Comparison of ENCODE assay signal across 20 cellular contexts in the genomic region with DNA sequence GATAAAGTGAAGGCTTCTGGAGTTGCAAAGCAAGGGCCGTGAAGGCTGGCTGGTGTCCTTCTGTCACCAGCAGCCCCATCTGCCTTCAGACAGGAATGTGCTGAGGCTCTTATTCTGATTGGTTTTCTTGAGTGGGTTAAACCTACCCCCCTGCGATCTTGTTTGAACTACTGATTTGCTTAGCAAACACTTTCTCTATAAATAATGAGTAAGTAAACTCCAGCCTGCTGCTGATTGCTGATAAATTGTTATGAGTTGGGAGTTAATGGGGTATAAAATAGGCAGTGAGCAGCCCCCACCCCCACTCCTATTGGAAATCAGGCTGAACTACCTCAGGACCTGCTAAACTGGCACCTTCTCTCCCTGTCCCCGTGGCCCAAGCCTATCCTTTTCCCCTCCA.
A peak's percentile ranks its signal among the peaks of the same experiment; 100 is the strongest.
DNase-seq lines count a peak whose midpoint lies in the region; ATAC-seq and TF ChIP-seq lines count a peak whose summit lies in the region.
"Had no signal": no experiment of that assay in that cellular context is flagged by ENCODE, and none has a peak within 500 bp of the region (broad histone marks: within the 10 kb centered on the region; RNA-seq: fewer than 3 reads in every experiment).

No MANE protein-coding gene starts in this region.

- H3K18ac ChIP-seq in neuronal stem cell (ENCODE audit: low read length): no peak overlapping the region

- DNase-seq in COR-L47 (lab: John Stamatoyannopoulos, UW) (peak; percentile 88), LNCaP clone FGC (ENCODE audit: low read depth) (peak; percentile 94), NCI-H510A (lab: John Stamatoyannopoulos, UW) (peak; percentile 54), glutamatergic neuron (peak; percentile 30), NCI-H128 (lab: John Stamatoyannopoulos, UW; ENCODE audit: unreplicated experiment) (no peak), neuronal stem cell (ENCODE audit: low spot score) (no peak)
- DNase-seq: activated B cell treated with CpG ODN at 0.5 μM for 24 hours; activated CD8-positive, alpha-beta T cell treated with anti-CD3 and anti-CD28 coated beads, Interleukin-2, amount 10 ng/mL, durations not matched to agents 7 days and 5 days; activated naive CD4-positive, alpha-beta T cell treated with anti-CD3 and anti-CD28 coated beads, Interleukin-2, amount 50 U/mL, for 16 hours; activated T-cell treated with anti-CD3 and anti-CD28 coated beads, Interleukin-2, amount 50 U/mL, for 4 hours; effector memory CD8-positive, alpha-beta T cell; KBM-7; SIG-M5; stimulated activated CD4-positive, alpha-beta T cell treated with anti-CD3 and anti-CD28 coated beads, Interleukin-1b, Interleukin-23, amount 100 ng/mL, for 48 hours; stimulated activated naive CD8-positive, alpha-beta T cell treated with anti-CD3 and anti-CD28 coated beads, Interleukin-15, amount 100 ng/mL, for 72 hours; T-helper 2 cell; upper lobe of right lung had no signal

- H3K27me3 Mint-ChIP-seq in glutamatergic neuron (ENCODE audit: unreplicated experiment): no peaks in the 10 kb centered on the region
- H3K27me3 Mint-ChIP-seq: stimulated activated naive CD8-positive, alpha-beta T cell treated with anti-CD3 and anti-CD28 coated beads, Interleukin-15, amount 100 ng/mL, for 72 hours had no signal

- H3K9me3 ChIP-seq in neuronal stem cell (replicated peaks in 1 of 2; ENCODE audit: control insufficient read depth in 2 of 2, insufficient read depth in 1 of 2, low read depth in 1 of 2, low read length in 2 of 2): peaks cover 0 to 2% of the 10 kb centered on the region in 2 donors
- H3K9me3 ChIP-seq: upper lobe of right lung had no signal

- H3K14ac ChIP-seq in neuronal stem cell (ENCODE audit: low read length): no peak overlapping the region

- H2BK15ac ChIP-seq in neuronal stem cell (ENCODE audit: low read length): no peak overlapping the region

- H3K4ac ChIP-seq in neuronal stem cell (ENCODE audit: low read length): no peak overlapping the region

- peaks cover 4% of the 10 kb centered on the region for H3K36me3 Mint-ChIP-seq in glutamatergic neuron (ENCODE audit: unreplicated experiment)

- no CpG with 5 or more reads among the region's 3 CpGs for WGBS in neuronal stem cell (ENCODE audit: extremely low coverage in 2 of 2, insufficient read length in 2 of 2, insufficient replicate concordance in 1 of 2), 2 donors

- no peak overlapping the region for H3K27ac ChIP-seq in neuronal stem cell (replicated peaks; ENCODE audit: low read length)
- H3K27ac ChIP-seq: upper lobe of right lung had no signal

- no peak overlapping the region for H3K4me3 Mint-ChIP-seq in glutamatergic neuron (ENCODE audit: unreplicated experiment)
- H3K4me3 Mint-ChIP-seq: activated B cell treated with CpG ODN at 0.5 μM for 24 hours; activated CD8-positive, alpha-beta T cell treated with anti-CD3 and anti-CD28 coated beads, Interleukin-2, amount 10 ng/mL, durations not matched to agents 7 days and 5 days; activated T-cell treated with anti-CD3 and anti-CD28 coated beads, Interleukin-2, amount 50 U/mL, for 4 hours; effector memory CD8-positive, alpha-beta T cell; stimulated activated naive CD8-positive, alpha-beta T cell treated with anti-CD3 and anti-CD28 coated beads, Interleukin-15, amount 100 ng/mL, for 72 hours had no signal

- H2AK5ac ChIP-seq in neuronal stem cell (ENCODE audit: low read depth, low read length): no peak overlapping the region

- no peaks in the 10 kb centered on the region for H3K4me1 ChIP-seq in neuronal stem cell (ENCODE audit: control insufficient read depth in 2 of 2, insufficient read depth in 1 of 2, low read depth in 1 of 2, low read length in 2 of 2)
- H3K4me1 ChIP-seq: upper lobe of right lung had no signal

- H2AFZ ChIP-seq in neuronal stem cell (ENCODE audit: low read length): no peak overlapping the region

- TF ChIP-seq CTCF in LNCaP clone FGC (IDR thresholded peaks at IDR 0.05; ENCODE audit: control insufficient read depth, extremely low read depth, insufficient read depth) (no peak), glutamatergic neuron (IDR thresholded peaks at IDR 0.05; ENCODE audit: partially characterized antibody, unreplicated experiment) (no peak)

- H4K91ac ChIP-seq in neuronal stem cell (ENCODE audit: low read depth, low read length, poor library complexity): no peak overlapping the region

- H3K79me1 ChIP-seq in neuronal stem cell (ENCODE audit: low read depth, low read length): no peaks in the 10 kb centered on the region

- no peak overlapping the region for H3K27ac Mint-ChIP-seq in glutamatergic neuron (ENCODE audit: unreplicated experiment)
- H3K27ac Mint-ChIP-seq: activated B cell treated with CpG ODN at 0.5 μM for 24 hours; activated CD8-positive, alpha-beta T cell treated with anti-CD3 and anti-CD28 coated beads, Interleukin-2, amount 10 ng/mL, durations not matched to agents 7 days and 5 days; effector memory CD8-positive, alpha-beta T cell; stimulated activated naive CD8-positive, alpha-beta T cell treated with anti-CD3 and anti-CD28 coated beads, Interleukin-15, amount 100 ng/mL, for 72 hours had no signal

- no peaks in the 10 kb centered on the region for H3K27me3 ChIP-seq in neuronal stem cell (ENCODE audit: control insufficient read depth in 3 of 3, insufficient read depth in 3 of 3, low read depth in 1 of 3, low read length in 3 of 3)
- H3K27me3 ChIP-seq: upper lobe of right lung had no signal

- H2BK12ac ChIP-seq in neuronal stem cell (ENCODE audit: low read length): no peak overlapping the region

- no peak overlapping the region for H2BK5ac ChIP-seq in neuronal stem cell (ENCODE audit: low read length)

- H3K23ac ChIP-seq in neuronal stem cell (ENCODE audit: low read depth, low read length, poor library complexity): no peak overlapping the region

- H3K9me3 Mint-ChIP-seq in glutamatergic neuron (ENCODE audit: unreplicated experiment): no peaks in the 10 kb centered on the region
- H3K9me3 Mint-ChIP-seq: activated B cell treated with CpG ODN at 0.5 μM for 24 hours had no signal

- peaks cover 6% of the 10 kb centered on the region for H3K4me1 Mint-ChIP-seq in glutamatergic neuron (ENCODE audit: low read depth, unreplicated experiment)
- H3K4me1 Mint-ChIP-seq: activated B cell treated with CpG ODN at 0.5 μM for 24 hours; stimulated activated naive CD8-positive, alpha-beta T cell treated with anti-CD3 and anti-CD28 coated beads, Interleukin-15, amount 100 ng/mL, for 72 hours had no signal

- H3K9ac ChIP-seq in neuronal stem cell (ENCODE audit: low read depth, low read length, poor library complexity): no peak overlapping the region

- 0 out of 2 replicates have a peak overlapping the region, but pooled peaks have one; percentile 2 for H3K4me3 ChIP-seq in LNCaP clone FGC (ENCODE audit: low read depth, low read length)
- H3K4me3 ChIP-seq in neuronal stem cell (ENCODE audit: low read length in 2 of 2): no peak overlapping the region
- H3K4me3 ChIP-seq: lung, upper lobe of right lung had no signal

- no peak for ATAC-seq in HG03095 (IDR thresholded peaks at IDR 0.05; ENCODE audit: unreplicated experiment)
- ATAC-seq in GM21576 (IDR thresholded peaks at IDR 0.05; ENCODE audit: unreplicated experiment): no peak
- ATAC-seq: activated CD8-positive, alpha-beta T cell treated with anti-CD3 and anti-CD28 coated beads, Interleukin-2, amount 10 ng/mL, durations not matched to agents 7 days and 5 days; activated T-cell treated with anti-CD3 and anti-CD28 coated beads, Interleukin-2, amount 50 U/mL, for 4 hours; effector memory CD8-positive, alpha-beta T cell; stimulated activated naive CD8-positive, alpha-beta T cell treated with anti-CD3 and anti-CD28 coated beads, Interleukin-15, amount 100 ng/mL, for 72 hours; upper lobe of right lung had no signal

- H3K36me3 ChIP-seq in neuronal stem cell (replicated peaks in 1 of 2; ENCODE audit: control insufficient read depth in 2 of 2, insufficient read depth in 2 of 2, low read length in 2 of 2): no peaks in the 10 kb centered on the region
- H3K36me3 ChIP-seq: upper lobe of right lung had no signal

- H2BK120ac ChIP-seq in neuronal stem cell (ENCODE audit: low read depth, low read length): no peak overlapping the region

- H4K8ac ChIP-seq in neuronal stem cell (ENCODE audit: low read depth, low read length): no peak overlapping the region

- H3K4me2 ChIP-seq in neuronal stem cell (ENCODE audit: insufficient read depth, low read length, poor library complexity, severe bottlenecking): no peak overlapping the region

Comparison
In these comparisons a context has a peak if more than half of its experiments do, and no peak if none do; other contexts are left out.
1. DNase-seq: peak in COR-L47 (single experiment), LNCaP clone FGC (single experiment), NCI-H510A (single experiment) and glutamatergic neuron (single experiment); none in NCI-H128 (single experiment) and neuronal stem cell (single experiment).